ENCODE assay signal across 8 cellular contexts in genomic region chr10:1737222-1738061, GRCh38. TPM values are rescaled to one million over a fixed set of nuclear protein-coding genes. Genes with fewer than 3 reads are reported as not detected.
DNase-seq lines count a peak whose midpoint lies in the region; ATAC-seq, FAIRE-seq and TF ChIP-seq lines count a peak whose summit lies in the region.

Gene ADARB2, minus strand, starts transcription at chr10:1737525.

- peak within 1 kb of the TSS; percentile 19 for H2AFZ ChIP-seq in mesenchymal stem cell (ENCODE audit: low read depth, low read length)

- no peak within 1 kb of the TSS for H2BK12ac ChIP-seq in mesenchymal stem cell (ENCODE audit: low read length in 2 of 2)

- no peaks in the 10 kb centered on the region for H3K9me3 Mint-ChIP-seq in activated naive CD4-positive, alpha-beta T cell treated with anti-CD3 and anti-CD28 coated beads for 36 hours
- no peaks in the 10 kb centered on the region for H3K9me3 Mint-ChIP-seq in MCF 10A (ENCODE audit: unreplicated experiment)

- no peaks in the 10 kb centered on the region for H3K9me3 ChIP-seq in mesenchymal stem cell (ENCODE audit: control insufficient read depth, low read length)

- no peak within 1 kb of the TSS for H3K4ac ChIP-seq in mesenchymal stem cell (ENCODE audit: low read depth in 1 of 2, low read length in 2 of 2)

- H3K4me3 ChIP-seq in mesenchymal stem cell (ENCODE audit: insufficient read depth in 1 of 2, low read depth in 1 of 2, low read length in 2 of 2): peak within 1 kb of the TSS in 1 of 2 experiments; percentile 53

- peaks cover 12% of the 10 kb centered on the region for H3K4me1 ChIP-seq in mesenchymal stem cell (ENCODE audit: control insufficient read depth, insufficient read depth, low read depth, low read length)

- H3K79me1 ChIP-seq in mesenchymal stem cell (replicated peaks; ENCODE audit: low read length, poor library complexity, severe bottlenecking): no peaks in the 10 kb centered on the region

- peak; percentile 44 for DNase-seq in activated naive CD4-positive, alpha-beta T cell treated with anti-CD3 and anti-CD28 coated beads for 36 hours
- no peak for DNase-seq in activated naive CD4-positive, alpha-beta T cell (lab: John Stamatoyannopoulos, UW)
- DNase-seq in NCI-H2107 (lab: John Stamatoyannopoulos, UW) (peak; percentile 75), MCF 10A (ENCODE audit: unreplicated experiment) (peak; percentile 92), mesenchymal stem cell (peak; percentile 45), urothelium cell line (ENCODE audit: low spot score) (peak; percentile 44), HuH-7.5 (ENCODE audit: low spot score) (no peak)

- under 1% methylated on average over 49 of the region's 50 CpGs for WGBS in mesenchymal stem cell

- BruUV-seq in MCF 10A (replicated peaks; lab: Mats Ljungman, UMichigan): no TSS peak

- peak within 1 kb of the TSS; percentile 60 for H3K4me3 Mint-ChIP-seq in activated naive CD4-positive, alpha-beta T cell treated with anti-CD3 and anti-CD28 coated beads for 36 hours
- peak within 1 kb of the TSS; percentile 88 for H3K4me3 Mint-ChIP-seq in MCF 10A (ENCODE audit: unreplicated experiment)

- no peaks in the 10 kb centered on the region for H3K36me3 Mint-ChIP-seq in activated naive CD4-positive, alpha-beta T cell treated with anti-CD3 and anti-CD28 coated beads for 36 hours (ENCODE audit: low read depth)
- H3K36me3 Mint-ChIP-seq in MCF 10A (ENCODE audit: insufficient read depth, unreplicated experiment): no peaks in the 10 kb centered on the region

- FAIRE-seq in urothelium cell line (lab: Jason Lieb, UNC): no peak

- peaks cover 19% of the 10 kb centered on the region for H3K4me1 Mint-ChIP-seq in activated naive CD4-positive, alpha-beta T cell treated with anti-CD3 and anti-CD28 coated beads for 36 hours (ENCODE audit: low read depth)
- peaks cover 15% of the 10 kb centered on the region for H3K4me1 Mint-ChIP-seq in MCF 10A (ENCODE audit: insufficient read depth, unreplicated experiment)

- H3K23ac ChIP-seq in mesenchymal stem cell (ENCODE audit: low read length in 2 of 2): no peak within 1 kb of the TSS

- H3K14ac ChIP-seq in mesenchymal stem cell (ENCODE audit: low read length in 2 of 2): no peak within 1 kb of the TSS

- H2BK120ac ChIP-seq in mesenchymal stem cell (ENCODE audit: low read depth, low read length): no peak within 1 kb of the TSS

- H3K18ac ChIP-seq in mesenchymal stem cell (ENCODE audit: low read depth in 1 of 2, low read length in 2 of 2): no peak within 1 kb of the TSS

- H2BK5ac ChIP-seq in mesenchymal stem cell (ENCODE audit: low read depth, low read length, poor library complexity, severe bottlenecking): no peak within 1 kb of the TSS

- intact Hi-C loops in activated naive CD4-positive, alpha-beta T cell treated with anti-CD3 and anti-CD28 coated beads for 36 hours (cut with micrococcal nuclease): loop anchor here (1.0 to 10.0 kb wide), 3 partner anchors 94 to 623 kb away; no protein-coding TSS in a partner anchor
- intact Hi-C loops in MCF 10A (cut with micrococcal nuclease): loop anchor here (5.0 to 10.0 kb wide), 3 partner anchors 237 to 767 kb away; no protein-coding TSS in a partner anchor

- CTCF ChIA-PET in activated naive CD4-positive, alpha-beta T cell treated with anti-CD3 and anti-CD28 coated beads for 36 hours (lab: Charles Lee): interaction anchor here (0.7 kb wide), 1 partner anchor 21 kb away, joined by 3 read pairs; no protein-coding TSS in a partner anchor
- CTCF ChIA-PET in MCF 10A (lab: Yijun Ruan, JAX): interaction anchor here (0.6 to 1.5 kb wide), 3 partner anchors 9 to 972 kb away, joined by 4 read pairs; no protein-coding TSS in a partner anchor

- no peaks in the 10 kb centered on the region for H3K36me3 ChIP-seq in mesenchymal stem cell (ENCODE audit: control insufficient read depth in 1 of 2, insufficient read depth in 2 of 2, low read depth in 1 of 2, low read length in 2 of 2)

- H3K9ac ChIP-seq in mesenchymal stem cell (ENCODE audit: low read length): no peak within 1 kb of the TSS

- no peak within 1 kb of the TSS for H4K8ac ChIP-seq in mesenchymal stem cell (ENCODE audit: low read length)

- peak; percentile 81 for ATAC-seq in HG02759 (IDR thresholded peaks at IDR 0.05; ENCODE audit: unreplicated experiment)

- H3K27ac ChIP-seq in mesenchymal stem cell (ENCODE audit: low read length, poor library complexity, severe bottlenecking): no peak within 1 kb of the TSS

- H3K4me2 ChIP-seq in mesenchymal stem cell (ENCODE audit: low read length, poor library complexity, severe bottlenecking): peak within 1 kb of the TSS; percentile 92

- no peak for TF ChIP-seq CTCF in MCF 10A (IDR thresholded peaks at IDR 0.05; ENCODE audit: unreplicated experiment)

- peaks cover 75% of the 10 kb centered on the region for H3K27me3 Mint-ChIP-seq in activated naive CD4-positive, alpha-beta T cell treated with anti-CD3 and anti-CD28 coated beads for 36 hours (ENCODE audit: low read depth)
- H3K27me3 Mint-ChIP-seq in MCF 10A (ENCODE audit: insufficient read depth, unreplicated experiment): peaks cover 28% of the 10 kb centered on the region

- no peak within 1 kb of the TSS for H4K91ac ChIP-seq in mesenchymal stem cell (ENCODE audit: low read length)

- peaks cover 27 to 37% of the 10 kb centered on the region in 2 experiments for H3K27me3 ChIP-seq in mesenchymal stem cell (ENCODE audit: control insufficient read depth in 1 of 2, insufficient read depth in 1 of 2, low read length in 2 of 2)

- no peak within 1 kb of the TSS for H3K27ac Mint-ChIP-seq in activated naive CD4-positive, alpha-beta T cell treated with anti-CD3 and anti-CD28 coated beads for 36 hours
- H3K27ac Mint-ChIP-seq in MCF 10A (ENCODE audit: low read depth, unreplicated experiment): no peak within 1 kb of the TSS

- no peak within 1 kb of the TSS for H2AK5ac ChIP-seq in mesenchymal stem cell (ENCODE audit: low read length, severe bottlenecking)

- POLR2A ChIA-PET in MCF 10A (lab: Yijun Ruan, JAX): interaction anchor here (0.6 to 3.6 kb wide), 24 partner anchors 9 to 1331 kb away, joined by 3 to 14 read pairs (median 4); partner anchors contain the start of gene IDI1

- H2BK15ac ChIP-seq in mesenchymal stem cell (ENCODE audit: low read depth, poor library complexity, severe bottlenecking): no peak within 1 kb of the TSS

RNA-seq across cellular contexts. Expression of gene ADARB2, which starts in this region (rescaled TPM):
- total RNA-seq in activated naive CD4-positive, alpha-beta T cell treated with anti-CD3 and anti-CD28 coated beads for 36 hours: 1 to 10 TPM; 1.3 to 1.4 TPM
- total RNA-seq in MCF 10A (2022): 0.52 and 0.96 TPM in 2 replicates
- not detected for polyA plus RNA-seq in mesenchymal stem cell (2013, experiment 1 of 2)
- polyA plus RNA-seq in mesenchymal stem cell (2013, experiment 2 of 2): not detected

Comparison
In these comparisons a context has a peak if more than half of its experiments do, and no peak if none do; other contexts are left out.
1. DNase-seq: peak in activated naive CD4-positive, alpha-beta T cell treated with anti-CD3 and anti-CD28 coated beads for 36 hours (single experiment), NCI-H2107 (single experiment), mesenchymal stem cell (single experiment) and urothelium cell line (single experiment); none in activated naive CD4-positive, alpha-beta T cell (0 of 4) and HuH-7.5 (single experiment).
2. Peak in DNase-seq in MCF 10A; RNA of the gene not detected or under 1 TPM.